17 cellular contexts compared by ENCODE assay signal in the genomic region with DNA sequence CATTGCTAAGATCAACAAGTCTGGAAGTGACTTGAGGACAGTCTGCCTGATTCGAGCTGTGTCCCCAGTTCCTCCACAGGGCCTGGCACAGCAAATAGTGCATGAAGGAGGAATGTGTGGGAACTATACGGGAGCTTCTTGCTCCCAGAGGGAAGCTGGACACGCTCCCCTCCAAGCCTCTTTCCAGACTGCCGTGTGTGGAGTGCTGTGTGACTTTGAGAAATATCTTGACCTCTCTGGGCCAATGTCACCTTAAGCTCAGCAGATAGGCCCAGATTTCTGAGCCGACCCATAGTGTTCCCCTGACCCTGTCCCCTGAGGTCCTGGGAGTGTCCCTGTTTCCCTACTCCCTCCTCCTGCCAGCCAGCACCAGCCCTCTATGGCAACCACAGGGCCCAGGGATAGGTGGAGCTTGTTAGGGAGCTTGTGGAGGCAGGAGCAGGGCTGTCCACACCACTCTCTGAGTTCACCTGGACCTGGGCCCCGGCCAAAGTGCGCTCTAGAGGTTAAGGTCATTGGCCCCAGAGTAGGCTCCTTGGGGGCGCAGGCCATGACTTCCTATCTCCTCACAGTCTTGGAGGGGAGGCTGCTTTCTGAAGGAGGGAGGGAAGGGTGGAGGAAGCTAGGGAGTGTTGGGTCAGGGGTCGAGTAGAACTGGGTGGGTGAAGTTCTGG. TPM values are rescaled to one million over a fixed set of nuclear protein-coding genes. Genes with fewer than 3 reads are reported as not detected.
DNase-seq lines count a peak whose midpoint lies in the region; ATAC-seq, FAIRE-seq and TF ChIP-seq lines count a peak whose summit lies in the region.
"Had no signal": no experiment of that assay in that cellular context is flagged by ENCODE, and none has a peak within 500 bp of the region (broad histone marks: within the 10 kb centered on the region; RNA-seq: fewer than 3 reads in every experiment).

No MANE protein-coding gene starts in this region.

- no peak overlapping the region for H2AFZ ChIP-seq in GM12878 (ENCODE audit: control insufficient read depth, low read depth, low read length)

- no peak for TF ChIP-seq POLR2A in GM12878 (IDR thresholded peaks at IDR 0.05; ENCODE audit: low read depth, low read length)

- TF ChIP-seq RAD21 in GM12878 (IDR thresholded peaks at IDR 0.05; ENCODE audit: insufficient read depth, low read depth, low read length): no peak

- DNase-seq in activated naive CD8-positive, alpha-beta T cell treated with anti-CD3 and anti-CD28 coated beads, Interleukin-2, amount 50 U/mL, for 24 hours: no peak
- DNase-seq in activated naive CD8-positive, alpha-beta T cell treated with anti-CD3 and anti-CD28 coated beads for 36 hours: no peak
- DNase-seq in GM12878 (ENCODE audit: low read depth, low spot score) (no peak), NCI-H345 treated with DMSO at 0.1 percent for 48 hours (lab: John Stamatoyannopoulos, UW; ENCODE audit: unreplicated experiment) (no peak), NCI-H146 treated with DMSO at 0.1 percent for 48 hours (lab: John Stamatoyannopoulos, UW; ENCODE audit: unreplicated experiment) (no peak)
- no peak for DNase-seq in activated T-cell treated with anti-CD3 and anti-CD28 coated beads, Interleukin-2, amount 50 U/mL, for 1 hour
- DNase-seq: 8988T, EL, HCEC 1CT, MV-4-11, NCI-H2029, NCI-H2171 treated with DMSO at 0.1 percent for 48 hours, NCI-H82 had no signal

- no peak overlapping the region for H3K4me3 Mint-ChIP-seq in activated naive CD8-positive, alpha-beta T cell treated with anti-CD3 and anti-CD28 coated beads, Interleukin-2, amount 50 U/mL, for 24 hours
- H3K4me3 Mint-ChIP-seq in activated naive CD8-positive, alpha-beta T cell treated with anti-CD3 and anti-CD28 coated beads for 36 hours: no peak overlapping the region

- TF ChIP-seq CTCF in GM12878 (IDR thresholded peaks at IDR 0.05 in 2 of 3, conservative IDR thresholded peaks at IDR 0.05 in 1 of 3; ENCODE audit: control insufficient read depth in 2 of 3, extremely low read depth in 1 of 3, insufficient read depth in 1 of 3, low read depth in 3 of 3, low read length in 3 of 3): no peak

- H4K20me1 ChIP-seq in GM12878 (ENCODE audit: control insufficient read depth, insufficient read depth): no peaks in the 10 kb centered on the region

- RAD21 ChIA-PET in GM12878 (lab: Charles Lee; ENCODE audit: unreplicated experiment): interaction anchor here (0.8 to 4.6 kb wide), 7 partner anchors 12 to 113 kb away, joined by 3 to 37 read pairs (median 3); a partner anchor contains a TSS

- intact Hi-C loops in GM12878 (cut with micrococcal nuclease; ENCODE audit: unreplicated experiment): loop anchor here (2.0 kb wide), 1 partner anchor 45 kb away; no protein-coding TSS in a partner anchor

- no peak for TF ChIP-seq EP300 in GM12878 (IDR thresholded peaks at IDR 0.05; ENCODE audit: borderline replicate concordance in 1 of 2, control insufficient read depth in 1 of 2, low read depth in 2 of 2, low read length in 2 of 2)

- H3K27me3 Mint-ChIP-seq in activated naive CD8-positive, alpha-beta T cell treated with anti-CD3 and anti-CD28 coated beads, Interleukin-2, amount 50 U/mL, for 24 hours: no peaks in the 10 kb centered on the region
- H3K27me3 Mint-ChIP-seq in activated naive CD8-positive, alpha-beta T cell treated with anti-CD3 and anti-CD28 coated beads for 36 hours: no peaks in the 10 kb centered on the region

- peak overlapping the region; percentile 76 for H3K9ac ChIP-seq in GM12878 (ENCODE audit: control insufficient read depth, insufficient read depth, low read length)
- H3K9ac ChIP-seq in mucosa of rectum (ENCODE audit: low read depth in 1 of 2, low read length in 2 of 2): peak overlapping the region in 1 of 2 donors; percentile 47

- H3K4me2 ChIP-seq in GM12878 (ENCODE audit: control insufficient read depth, insufficient read depth): peak overlapping the region; percentile 52

- H3K27me3 ChIP-seq in GM12878 (replicated peaks in 1 of 2; ENCODE audit: control insufficient read depth in 2 of 2, insufficient read depth in 2 of 2, low read length in 1 of 2) (no peaks in the 10 kb centered on the region), mucosa of rectum (ENCODE audit: control insufficient read depth in 2 of 2, insufficient read depth in 2 of 2, low read length in 2 of 2) (no peaks in the 10 kb centered on the region)
- H3K27me3 ChIP-seq: Peyer's patch had no signal

- BruUV-seq in GM12878 (replicated peaks; lab: Mats Ljungman, UMichigan): no TSS peak

- ATAC-seq in activated naive CD8-positive, alpha-beta T cell treated with anti-CD3 and anti-CD28 coated beads, Interleukin-2, amount 50 U/mL, for 24 hours: peak; percentile 13
- ATAC-seq in GM12878 (no peak), HG02852 (IDR thresholded peaks at IDR 0.05; ENCODE audit: unreplicated experiment) (no peak)
- ATAC-seq: Right ventricle myocardium inferior had no signal

- H3K36me3 Mint-ChIP-seq in activated naive CD8-positive, alpha-beta T cell treated with anti-CD3 and anti-CD28 coated beads, Interleukin-2, amount 50 U/mL, for 24 hours (ENCODE audit: low read depth): no peaks in the 10 kb centered on the region
- H3K36me3 Mint-ChIP-seq in activated naive CD8-positive, alpha-beta T cell treated with anti-CD3 and anti-CD28 coated beads for 36 hours: no peaks in the 10 kb centered on the region

- SMC1A ChIA-PET in GM12878 (lab: Charles Lee; ENCODE audit: uncharacterized antibody, unreplicated experiment): interaction anchor here (1.0 to 7.7 kb wide), 12 partner anchors 8 to 219 kb away, joined by 3 to 53 read pairs (median 3); a partner anchor contains a TSS

- no peak overlapping the region for H3K27ac Mint-ChIP-seq in activated naive CD8-positive, alpha-beta T cell treated with anti-CD3 and anti-CD28 coated beads, Interleukin-2, amount 50 U/mL, for 24 hours
- no peak overlapping the region for H3K27ac Mint-ChIP-seq in activated naive CD8-positive, alpha-beta T cell treated with anti-CD3 and anti-CD28 coated beads for 36 hours

- POLR2A ChIA-PET in GM12878 (lab: Charles Lee): interaction anchor here (0.5 to 5.8 kb wide), 6 partner anchors 44 to 393 kb away, joined by 3 to 48 read pairs (median 7); a partner anchor contains a TSS

- whole genome bisulfite sequencing in GM12878 (ENCODE audit: insufficient coverage, insufficient replicate concordance, low lambda C conversion rate, missing lambda C conversion rate): 74% methylated on average over 9 of the region's 9 CpGs

- no peak for FAIRE-seq in GM12878 (lab: Jason Lieb, UNC)

- H3K4me1 ChIP-seq in GM12878 (ENCODE audit: control insufficient read depth, insufficient read depth, low read length) (peaks cover 26% of the 10 kb centered on the region), mucosa of rectum (ENCODE audit: control insufficient read depth in 2 of 2, insufficient read depth in 2 of 2, low read length in 2 of 2) (peaks cover 25 to 42% of the 10 kb centered on the region in 2 donors)

- H3K4me3 ChIP-seq in GM12878 (peak overlapping the region; percentile 59; the same call in 1 of the 2 replicates), mucosa of rectum (ENCODE audit: low read length in 2 of 2) (no peak overlapping the region)
- H3K4me3 ChIP-seq: Peyer's patch had no signal

- in situ Hi-C loops in GM12878 (cut with MboI): loop anchor here (5.0 kb wide), 1 partner anchor 47 kb away; no protein-coding TSS in a partner anchor

- H3K4me1 Mint-ChIP-seq in activated naive CD8-positive, alpha-beta T cell treated with anti-CD3 and anti-CD28 coated beads, Interleukin-2, amount 50 U/mL, for 24 hours: no peaks in the 10 kb centered on the region
- peaks cover under 1% of the 10 kb centered on the region for H3K4me1 Mint-ChIP-seq in activated naive CD8-positive, alpha-beta T cell treated with anti-CD3 and anti-CD28 coated beads for 36 hours

- no peaks in the 10 kb centered on the region for H3K9me3 Mint-ChIP-seq in activated naive CD8-positive, alpha-beta T cell treated with anti-CD3 and anti-CD28 coated beads, Interleukin-2, amount 50 U/mL, for 24 hours
- no peaks in the 10 kb centered on the region for H3K9me3 Mint-ChIP-seq in activated naive CD8-positive, alpha-beta T cell treated with anti-CD3 and anti-CD28 coated beads for 36 hours

- H3K9me3 ChIP-seq in GM12878 (replicated peaks; ENCODE audit: control insufficient read depth, insufficient read depth, low read length): no peaks in the 10 kb centered on the region
- H3K9me3 ChIP-seq in mucosa of rectum (ENCODE audit: control insufficient read depth in 2 of 2, low read length in 2 of 2): no peaks in the 10 kb centered on the region
- H3K9me3 ChIP-seq: Peyer's patch had no signal

- no peaks in the 10 kb centered on the region for H3K36me3 ChIP-seq in GM12878 (ENCODE audit: control insufficient read depth in 2 of 2, insufficient read depth in 2 of 2, low read length in 1 of 2)
- H3K36me3 ChIP-seq in mucosa of rectum (ENCODE audit: control insufficient read depth in 2 of 2, insufficient read depth in 2 of 2, low read length in 2 of 2): no peaks in the 10 kb centered on the region

- peaks cover 6% of the 10 kb centered on the region for H3K79me2 ChIP-seq in GM12878 (ENCODE audit: control insufficient read depth, insufficient read depth, low read length)

- CTCF ChIA-PET in GM12878 (lab: Yijun Ruan, JAX): interaction anchor here (0.7 to 16.1 kb wide), 11 partner anchors 9 to 164 kb away, joined by 3 to 316 read pairs (median 4); a partner anchor contains a TSS

- H3K27ac ChIP-seq in GM12878 (ENCODE audit: control insufficient read depth, insufficient read depth) (peak overlapping the region; percentile 87), mucosa of rectum (ENCODE audit: low read depth in 2 of 2, low read length in 2 of 2) (peak overlapping the region; percentile 43 to 70)

RNA-seq across cellular contexts. Expression of a gene that starts 6.3 kb away (rescaled TPM):
- not detected for total RNA-seq in activated naive CD8-positive, alpha-beta T cell treated with anti-CD3 and anti-CD28 coated beads for 36 hours
- not detected in 2 replicates for total RNA-seq in GM12878 (2013; cell fraction: nucleolus; rRNA removed)
- total RNA-seq in GM12878 (2014; rRNA removed) (not detected in 2 replicates), GM12878 (2014; rRNA removed; fragmentation: Illumina TruSeq; extraction: Trizol) (not detected in 2 replicates), GM12878 (2021) (not detected in 2 replicates)
- polyA plus RNA-seq in GM12878 (2011; ENCODE audit: low read depth): not detected
- polyA plus RNA-seq in GM12878 (2011; rRNA removed) (not detected in 2 replicates), GM12878 (2014; fragmentation: Illumina TruSeq; extraction: Trizol) (not detected in 2 replicates), GM12878 (2014; fragmentation: Nextera tagmentation; extraction: Ambion mirVana) (not detected), GM12878 (2014; rRNA removed) (not detected in 2 replicates), GM12878 (2016; fragmentation: Nextera tagmentation; extraction: Ambion mirVana) (not detected)
- polyA plus RNA-seq in GM12878 (2011; cell fraction: cytosol; rRNA removed): not detected in 2 replicates
- not detected in 2 replicates for polyA plus RNA-seq in GM12878 (2011; cell fraction: nucleus; rRNA removed)
- 0.03 TPM in 1 of 2 replicates, not detected in the other for polyA plus RNA-seq in GM12878 (2012)
- not detected in 2 replicates for polyA minus RNA-seq in GM12878 (2011; rRNA and poly(A)+ RNA removed)
- not detected in 2 replicates for polyA minus RNA-seq in GM12878 (2011; cell fraction: cytosol; rRNA and poly(A)+ RNA removed)
- not detected in 2 replicates for polyA minus RNA-seq in GM12878 (2011; cell fraction: nucleus; rRNA and poly(A)+ RNA removed)
- total RNA-seq: Peyer's patch, Right ventricle myocardium inferior had no signal

RNA-seq across cellular contexts. Expression of a gene that starts 26.4 kb away (rescaled TPM):
- not detected for total RNA-seq in activated naive CD8-positive, alpha-beta T cell treated with anti-CD3 and anti-CD28 coated beads for 36 hours
- not detected in 2 replicates for total RNA-seq in GM12878 (2013; cell fraction: nucleolus; rRNA removed)
- total RNA-seq in GM12878 (2014; rRNA removed) (0.06 TPM in 1 of 2 replicates, not detected in the other), GM12878 (2014; rRNA removed; fragmentation: Illumina TruSeq; extraction: Trizol) (not detected in 2 replicates), GM12878 (2021) (0.13 TPM in 2 replicates)
- polyA plus RNA-seq in GM12878 (2011; ENCODE audit: low read depth): not detected
- polyA plus RNA-seq in GM12878 (2011; rRNA removed) (not detected in 2 replicates), GM12878 (2014; fragmentation: Illumina TruSeq; extraction: Trizol) (0.03 TPM in 1 of 2 replicates, not detected in the other), GM12878 (2014; fragmentation: Nextera tagmentation; extraction: Ambion mirVana) (not detected), GM12878 (2014; rRNA removed) (0.05 and 0.13 TPM in 2 replicates), GM12878 (2016; fragmentation: Nextera tagmentation; extraction: Ambion mirVana) (not detected)
- not detected in 2 replicates for polyA plus RNA-seq in GM12878 (2011; cell fraction: cytosol; rRNA removed)
- polyA plus RNA-seq in GM12878 (2011; cell fraction: nucleus; rRNA removed): not detected in 2 replicates
- 0.04 and 0.07 TPM in 2 replicates for polyA plus RNA-seq in GM12878 (2012)
- not detected in 2 replicates for polyA minus RNA-seq in GM12878 (2011; rRNA and poly(A)+ RNA removed)
- polyA minus RNA-seq in GM12878 (2011; cell fraction: cytosol; rRNA and poly(A)+ RNA removed): not detected in 2 replicates
- not detected in 2 replicates for polyA minus RNA-seq in GM12878 (2011; cell fraction: nucleus; rRNA and poly(A)+ RNA removed)
- total RNA-seq: Right ventricle myocardium inferior had no signal

RNA-seq across cellular contexts. Expression of a gene that starts 52.6 kb away (rescaled TPM):
- total RNA-seq in activated naive CD8-positive, alpha-beta T cell treated with anti-CD3 and anti-CD28 coated beads for 36 hours: 10 to 100 TPM; 31.5 to 34.3 TPM
- 161 and 194 TPM in 2 replicates for total RNA-seq in GM12878 (2013; cell fraction: nucleolus; rRNA removed)
- total RNA-seq in GM12878 (2014; rRNA removed) (109 and 117 TPM in 2 replicates), GM12878 (2014; rRNA removed; fragmentation: Illumina TruSeq; extraction: Trizol) (45.6 and 47.2 TPM in 2 replicates), GM12878 (2021) (70.7 and 75.6 TPM in 2 replicates)
- polyA plus RNA-seq in GM12878 (2011; ENCODE audit: low read depth): 22.1 TPM
- polyA plus RNA-seq in GM12878 (2011; rRNA removed) (275 and 436 TPM in 2 replicates), GM12878 (2014; fragmentation: Illumina TruSeq; extraction: Trizol) (28.9 and 68.4 TPM in 2 replicates), GM12878 (2014; fragmentation: Nextera tagmentation; extraction: Ambion mirVana) (1 to 10 TPM; 2.7 to 7.4 TPM), GM12878 (2014; rRNA removed) (126 and 135 TPM in 2 replicates), GM12878 (2016; fragmentation: Nextera tagmentation; extraction: Ambion mirVana) (10 to 100 TPM; 38.5 to 46.1 TPM)
- polyA plus RNA-seq in GM12878 (2011; cell fraction: cytosol; rRNA removed): 263 and 384 TPM in 2 replicates
- polyA plus RNA-seq in GM12878 (2011; cell fraction: nucleus; rRNA removed): 704 and 944 TPM in 2 replicates
- 46.6 and 60.8 TPM in 2 replicates for polyA plus RNA-seq in GM12878 (2012)
- 124 and 179 TPM in 2 replicates for polyA minus RNA-seq in GM12878 (2011; rRNA and poly(A)+ RNA removed)
- 49.2 and 83.6 TPM in 2 replicates for polyA minus RNA-seq in GM12878 (2011; cell fraction: cytosol; rRNA and poly(A)+ RNA removed)
- 211 and 217 TPM in 2 replicates for polyA minus RNA-seq in GM12878 (2011; cell fraction: nucleus; rRNA and poly(A)+ RNA removed)
